ENCODE assay signal across 1 cellular context in the genomic region with DNA sequence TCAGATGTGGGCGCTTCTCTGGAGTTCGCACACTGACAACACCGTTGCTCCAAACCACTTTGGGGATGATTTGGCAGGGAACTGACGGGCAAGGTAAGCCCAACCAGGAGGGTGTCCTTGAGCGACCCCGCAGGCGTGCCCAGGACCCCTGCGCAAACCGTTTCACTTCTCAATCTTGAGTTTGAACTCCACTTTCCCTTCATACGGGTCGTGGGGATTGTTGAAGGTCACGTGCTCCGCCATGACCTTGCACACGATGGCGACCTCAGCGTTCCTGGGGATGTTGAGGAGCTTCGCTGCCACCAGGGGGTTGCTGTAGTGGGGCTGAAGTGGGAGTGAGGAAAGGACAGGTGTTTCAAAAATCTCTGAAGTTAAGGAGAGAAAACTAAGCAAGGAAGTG.
TF ChIP-seq lines count a peak whose summit lies in the region.

No MANE protein-coding gene starts in this region.

TF ChIP-seq in GM23338, 12 proteins besides CTCF, POLR2A, EP300 and RAD21 (continued from another document):
- TF ChIP-seq, protein P1, sequence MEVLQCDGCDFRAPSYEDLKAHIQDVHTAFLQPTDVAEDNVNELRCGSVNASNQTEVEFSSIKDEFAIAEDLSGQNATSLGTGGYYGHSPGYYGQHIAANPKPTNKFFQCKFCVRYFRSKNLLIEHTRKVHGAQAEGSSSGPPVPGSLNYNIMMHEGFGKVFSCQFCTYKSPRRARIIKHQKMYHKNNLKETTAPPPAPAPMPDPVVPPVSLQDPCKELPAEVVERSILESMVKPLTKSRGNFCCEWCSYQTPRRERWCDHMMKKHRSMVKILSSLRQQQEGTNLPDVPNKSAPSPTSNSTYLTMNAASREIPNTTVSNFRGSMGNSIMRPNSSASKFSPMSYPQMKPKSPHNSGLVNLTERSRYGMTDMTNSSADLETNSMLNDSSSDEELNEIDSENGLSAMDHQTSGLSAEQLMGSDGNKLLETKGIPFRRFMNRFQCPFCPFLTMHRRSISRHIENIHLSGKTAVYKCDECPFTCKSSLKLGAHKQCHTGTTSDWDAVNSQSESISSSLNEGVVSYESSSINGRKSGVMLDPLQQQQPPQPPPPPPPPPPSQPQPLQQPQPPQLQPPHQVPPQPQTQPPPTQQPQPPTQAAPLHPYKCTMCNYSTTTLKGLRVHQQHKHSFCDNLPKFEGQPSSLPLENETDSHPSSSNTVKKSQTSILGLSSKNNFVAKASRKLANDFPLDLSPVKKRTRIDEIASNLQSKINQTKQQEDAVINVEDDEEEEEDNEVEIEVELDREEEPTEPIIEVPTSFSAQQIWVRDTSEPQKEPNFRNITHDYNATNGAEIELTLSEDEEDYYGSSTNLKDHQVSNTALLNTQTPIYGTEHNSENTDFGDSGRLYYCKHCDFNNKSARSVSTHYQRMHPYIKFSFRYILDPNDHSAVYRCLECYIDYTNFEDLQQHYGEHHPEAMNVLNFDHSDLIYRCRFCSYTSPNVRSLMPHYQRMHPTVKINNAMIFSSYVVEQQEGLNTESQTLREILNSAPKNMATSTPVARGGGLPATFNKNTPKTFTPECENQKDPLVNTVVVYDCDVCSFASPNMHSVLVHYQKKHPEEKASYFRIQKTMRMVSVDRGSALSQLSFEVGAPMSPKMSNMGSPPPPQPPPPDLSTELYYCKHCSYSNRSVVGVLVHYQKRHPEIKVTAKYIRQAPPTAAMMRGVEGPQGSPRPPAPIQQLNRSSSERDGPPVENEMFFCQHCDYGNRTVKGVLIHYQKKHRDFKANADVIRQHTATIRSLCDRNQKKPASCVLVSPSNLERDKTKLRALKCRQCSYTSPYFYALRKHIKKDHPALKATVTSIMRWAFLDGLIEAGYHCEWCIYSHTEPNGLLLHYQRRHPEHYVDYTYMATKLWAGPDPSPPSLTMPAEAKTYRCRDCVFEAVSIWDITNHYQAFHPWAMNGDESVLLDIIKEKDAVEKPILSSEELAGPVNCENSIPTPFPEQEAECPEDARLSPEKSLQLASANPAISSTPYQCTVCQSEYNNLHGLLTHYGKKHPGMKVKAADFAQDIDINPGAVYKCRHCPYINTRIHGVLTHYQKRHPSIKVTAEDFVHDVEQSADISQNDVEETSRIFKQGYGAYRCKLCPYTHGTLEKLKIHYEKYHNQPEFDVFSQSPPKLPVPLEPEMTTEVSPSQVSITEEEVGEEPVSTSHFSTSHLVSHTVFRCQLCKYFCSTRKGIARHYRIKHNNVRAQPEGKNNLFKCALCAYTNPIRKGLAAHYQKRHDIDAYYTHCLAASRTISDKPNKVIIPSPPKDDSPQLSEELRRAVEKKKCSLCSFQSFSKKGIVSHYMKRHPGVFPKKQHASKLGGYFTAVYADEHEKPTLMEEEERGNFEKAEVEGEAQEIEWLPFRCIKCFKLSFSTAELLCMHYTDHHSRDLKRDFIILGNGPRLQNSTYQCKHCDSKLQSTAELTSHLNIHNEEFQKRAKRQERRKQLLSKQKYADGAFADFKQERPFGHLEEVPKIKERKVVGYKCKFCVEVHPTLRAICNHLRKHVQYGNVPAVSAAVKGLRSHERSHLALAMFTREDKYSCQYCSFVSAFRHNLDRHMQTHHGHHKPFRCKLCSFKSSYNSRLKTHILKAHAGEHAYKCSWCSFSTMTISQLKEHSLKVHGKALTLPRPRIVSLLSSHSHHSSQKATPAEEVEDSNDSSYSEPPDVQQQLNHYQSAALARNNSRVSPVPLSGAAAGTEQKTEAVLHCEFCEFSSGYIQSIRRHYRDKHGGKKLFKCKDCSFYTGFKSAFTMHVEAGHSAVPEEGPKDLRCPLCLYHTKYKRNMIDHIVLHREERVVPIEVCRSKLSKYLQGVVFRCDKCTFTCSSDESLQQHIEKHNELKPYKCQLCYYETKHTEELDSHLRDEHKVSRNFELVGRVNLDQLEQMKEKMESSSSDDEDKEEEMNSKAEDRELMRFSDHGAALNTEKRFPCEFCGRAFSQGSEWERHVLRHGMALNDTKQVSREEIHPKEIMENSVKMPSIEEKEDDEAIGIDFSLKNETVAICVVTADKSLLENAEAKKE (CRISPR knock-in tag; IDR thresholded peaks at IDR 0.05) = no peak
- TF ChIP-seq, protein P2, sequence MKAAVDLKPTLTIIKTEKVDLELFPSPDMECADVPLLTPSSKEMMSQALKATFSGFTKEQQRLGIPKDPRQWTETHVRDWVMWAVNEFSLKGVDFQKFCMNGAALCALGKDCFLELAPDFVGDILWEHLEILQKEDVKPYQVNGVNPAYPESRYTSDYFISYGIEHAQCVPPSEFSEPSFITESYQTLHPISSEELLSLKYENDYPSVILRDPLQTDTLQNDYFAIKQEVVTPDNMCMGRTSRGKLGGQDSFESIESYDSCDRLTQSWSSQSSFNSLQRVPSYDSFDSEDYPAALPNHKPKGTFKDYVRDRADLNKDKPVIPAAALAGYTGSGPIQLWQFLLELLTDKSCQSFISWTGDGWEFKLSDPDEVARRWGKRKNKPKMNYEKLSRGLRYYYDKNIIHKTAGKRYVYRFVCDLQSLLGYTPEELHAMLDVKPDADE (IDR thresholded peaks at IDR 0.05) = no peak
- no peak for TF ChIP-seq CREB1 (CRISPR knock-in tag; IDR thresholded peaks at IDR 0.05; ENCODE audit: low read depth)
- TF ChIP-seq NANOG (IDR thresholded peaks at IDR 0.05; ENCODE audit: borderline replicate concordance) = no peak
- no peak for TF ChIP-seq EZH2 (IDR thresholded peaks at IDR 0.05; ENCODE audit: low read depth, unreplicated experiment)
- TF ChIP-seq, protein P3, sequence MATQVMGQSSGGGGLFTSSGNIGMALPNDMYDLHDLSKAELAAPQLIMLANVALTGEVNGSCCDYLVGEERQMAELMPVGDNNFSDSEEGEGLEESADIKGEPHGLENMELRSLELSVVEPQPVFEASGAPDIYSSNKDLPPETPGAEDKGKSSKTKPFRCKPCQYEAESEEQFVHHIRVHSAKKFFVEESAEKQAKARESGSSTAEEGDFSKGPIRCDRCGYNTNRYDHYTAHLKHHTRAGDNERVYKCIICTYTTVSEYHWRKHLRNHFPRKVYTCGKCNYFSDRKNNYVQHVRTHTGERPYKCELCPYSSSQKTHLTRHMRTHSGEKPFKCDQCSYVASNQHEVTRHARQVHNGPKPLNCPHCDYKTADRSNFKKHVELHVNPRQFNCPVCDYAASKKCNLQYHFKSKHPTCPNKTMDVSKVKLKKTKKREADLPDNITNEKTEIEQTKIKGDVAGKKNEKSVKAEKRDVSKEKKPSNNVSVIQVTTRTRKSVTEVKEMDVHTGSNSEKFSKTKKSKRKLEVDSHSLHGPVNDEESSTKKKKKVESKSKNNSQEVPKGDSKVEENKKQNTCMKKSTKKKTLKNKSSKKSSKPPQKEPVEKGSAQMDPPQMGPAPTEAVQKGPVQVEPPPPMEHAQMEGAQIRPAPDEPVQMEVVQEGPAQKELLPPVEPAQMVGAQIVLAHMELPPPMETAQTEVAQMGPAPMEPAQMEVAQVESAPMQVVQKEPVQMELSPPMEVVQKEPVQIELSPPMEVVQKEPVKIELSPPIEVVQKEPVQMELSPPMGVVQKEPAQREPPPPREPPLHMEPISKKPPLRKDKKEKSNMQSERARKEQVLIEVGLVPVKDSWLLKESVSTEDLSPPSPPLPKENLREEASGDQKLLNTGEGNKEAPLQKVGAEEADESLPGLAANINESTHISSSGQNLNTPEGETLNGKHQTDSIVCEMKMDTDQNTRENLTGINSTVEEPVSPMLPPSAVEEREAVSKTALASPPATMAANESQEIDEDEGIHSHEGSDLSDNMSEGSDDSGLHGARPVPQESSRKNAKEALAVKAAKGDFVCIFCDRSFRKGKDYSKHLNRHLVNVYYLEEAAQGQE (IDR thresholded peaks at IDR 0.05; ENCODE audit: unreplicated experiment) = no peak
- no peak for TF ChIP-seq POLR2AphosphoS5 (IDR thresholded peaks at IDR 0.05; ENCODE audit: low read depth)
